Comparison of ENCODE assay signal across 16 cellular contexts in genomic region chr11:2921742-2922493, GRCh38. TPM values are rescaled to one million over a fixed set of nuclear protein-coding genes. Genes with fewer than 3 reads are reported as not detected.
DNase-seq lines count a peak whose midpoint lies in the region; ATAC-seq, FAIRE-seq and TF ChIP-seq lines count a peak whose summit lies in the region.
"Had no signal": no experiment of that assay in that cellular context is flagged by ENCODE, and none has a peak within 500 bp of the region (broad histone marks: within the 10 kb centered on the region; RNA-seq: fewer than 3 reads in every experiment).

No MANE protein-coding gene starts in this region.

- no peak for TF ChIP-seq RAD21 in HepG2 (CRISPR knock-in tag; IDR thresholded peaks at IDR 0.05)

- CTCF ChIA-PET in HepG2 (lab: Yijun Ruan, JAX; ENCODE audit: low intra/inter-chr PET ratio, low total read pairs), result no interaction called here

- no peak for ATAC-seq in HepG2
- ATAC-seq in right lobe of liver, result no peak
- no peak for ATAC-seq in GM18498 (IDR thresholded peaks at IDR 0.05; ENCODE audit: unreplicated experiment)

- 0 out of 2 replicates have a peak, but pooled peaks cover 2% of the 10 kb centered on the region for H4K20me1 ChIP-seq in HepG2 (ENCODE audit: insufficient read depth, low read length)

- H3K36me3 ChIP-seq in HepG2 (replicated peaks in 1 of 2; ENCODE audit: control insufficient read depth in 1 of 2, insufficient read depth in 2 of 2, low read length in 2 of 2), result no peaks in the 10 kb centered on the region
- no peaks in the 10 kb centered on the region for H3K36me3 ChIP-seq in right lobe of liver
- no peaks in the 10 kb centered on the region for H3K36me3 ChIP-seq in H7 (replicated peaks; ENCODE audit: control insufficient read depth, insufficient read depth, low read length)
- no peaks in the 10 kb centered on the region for H3K36me3 ChIP-seq in neuronal stem cell (replicated peaks in 1 of 2; ENCODE audit: control insufficient read depth in 2 of 2, insufficient read depth in 2 of 2, low read length in 2 of 2)
- H3K36me3 ChIP-seq: HAP-1 had no signal

- no peak overlapping the region for H3K27ac ChIP-seq in HepG2 (ENCODE audit: extremely low read length, insufficient read depth, low read length)
- H3K27ac ChIP-seq in right lobe of liver, result no peak overlapping the region
- H3K27ac ChIP-seq in neuronal stem cell (replicated peaks; ENCODE audit: low read length), result no peak overlapping the region
- H3K27ac ChIP-seq: C4-2B had no signal

- H2BK12ac ChIP-seq in neuronal stem cell (ENCODE audit: low read length), result peak overlapping the region; percentile 46

- TF ChIP-seq CTCF in HepG2 (CRISPR knock-in tag; IDR thresholded peaks at IDR 0.05), result no peak
- no peak for TF ChIP-seq CTCF in right lobe of liver (IDR thresholded peaks at IDR 0.05)

- H3K4me2 ChIP-seq in HepG2 (ENCODE audit: low read depth, low read length) (no peak overlapping the region), neuronal stem cell (ENCODE audit: insufficient read depth, low read length, poor library complexity, severe bottlenecking) (no peak overlapping the region)

- FAIRE-seq in HepG2 (lab: Jason Lieb, UNC), result no peak
- FAIRE-seq: D721Med, G401.6, GM12892 had no signal

- no peak overlapping the region for H2AFZ ChIP-seq in HepG2 (ENCODE audit: low read length)
- H2AFZ ChIP-seq in neuronal stem cell (ENCODE audit: low read length), result no peak overlapping the region

- no peaks in the 10 kb centered on the region for H3K79me2 ChIP-seq in HepG2 (ENCODE audit: insufficient read depth, low read length)

- in situ Hi-C loops in HepG2 (cut with HindIII; ENCODE audit: extremely low pct_ligation_motif_present, low pct_unique_long_range_greater_than_20kb), result no loop called here

- peak overlapping the region; percentile 83 for H2AK5ac ChIP-seq in neuronal stem cell (ENCODE audit: low read depth, low read length)

- TF ChIP-seq POLR2A in HepG2 (IDR thresholded peaks at IDR 0.05; ENCODE audit: insufficient read depth in 1 of 2, low read depth in 2 of 2, low read length in 2 of 2), result no peak
- no peak for TF ChIP-seq POLR2A in right lobe of liver (IDR thresholded peaks at IDR 0.05)

- H3K9ac ChIP-seq in HepG2 (ENCODE audit: insufficient read depth, low read depth, low read length) (no peak overlapping the region), neuronal stem cell (ENCODE audit: low read depth, low read length, poor library complexity) (no peak overlapping the region)

- POLR2A ChIA-PET in HepG2 (lab: Yijun Ruan, JAX), result no interaction called here

- peak overlapping the region; percentile 85 for H3K23ac ChIP-seq in neuronal stem cell (ENCODE audit: low read depth, low read length, poor library complexity)

- 89% methylated on average over 18 of the region's 29 CpGs for WGBS in HepG2 (ENCODE audit: low lambda C conversion rate)
- 79% methylated on average over 7 of the region's 29 CpGs for WGBS in right lobe of liver (ENCODE audit: insufficient coverage, low coverage, low lambda C conversion rate, missing lambda C conversion rate)
- WGBS in neuronal stem cell (ENCODE audit: extremely low coverage in 2 of 2, insufficient read length in 2 of 2, insufficient replicate concordance in 1 of 2), 2 donors, result no CpG with 5 or more reads among the region's 29 CpGs

- no peak overlapping the region for H2BK5ac ChIP-seq in neuronal stem cell (ENCODE audit: low read length)

- H3K27me3 ChIP-seq in HepG2 (ENCODE audit: control insufficient read depth in 1 of 2, insufficient read depth in 2 of 2, low read length in 2 of 2) (peaks cover 0 to 4% of the 10 kb centered on the region in 2 experiments; a peak in 2 of 5 replicates), right lobe of liver (no peaks in the 10 kb centered on the region), H7 (ENCODE audit: control insufficient read depth, insufficient read depth, low read length) (no peaks in the 10 kb centered on the region), neuronal stem cell (ENCODE audit: control insufficient read depth in 3 of 3, insufficient read depth in 3 of 3, low read depth in 1 of 3, low read length in 3 of 3) (peaks cover 0 to 6% (median 4%) of the 10 kb centered on the region in 3 experiments)

- H3K4me1 ChIP-seq in HepG2 (ENCODE audit: insufficient read depth, low read length), result peaks cover 10% of the 10 kb centered on the region
- no peaks in the 10 kb centered on the region for H3K4me1 ChIP-seq in right lobe of liver
- peaks cover 0 to 2% of the 10 kb centered on the region in 2 donors for H3K4me1 ChIP-seq in neuronal stem cell (ENCODE audit: control insufficient read depth in 2 of 2, insufficient read depth in 1 of 2, low read depth in 1 of 2, low read length in 2 of 2)
- H3K4me1 ChIP-seq: Caco-2, HAP-1 had no signal

- no peaks in the 10 kb centered on the region for H3K79me1 ChIP-seq in neuronal stem cell (ENCODE audit: low read depth, low read length)

- intact Hi-C loops in HepG2 (cut with micrococcal nuclease; ENCODE audit: unreplicated experiment), result no loop called here
- intact Hi-C loops in right lobe of liver (cut with DNase I), result no loop called here

- TF ChIP-seq EP300 in HepG2 (IDR thresholded peaks at IDR 0.05; ENCODE audit: low read depth in 2 of 2, low read length in 2 of 2) (no peak), HepG2 (CRISPR knock-in tag; IDR thresholded peaks at IDR 0.05; ENCODE audit: borderline replicate concordance) (no peak)

- H3K9me3 ChIP-seq in HepG2 (ENCODE audit: low read length) (no peaks in the 10 kb centered on the region), right lobe of liver (no peaks in the 10 kb centered on the region), neuronal stem cell (replicated peaks in 1 of 2; ENCODE audit: control insufficient read depth in 2 of 2, insufficient read depth in 1 of 2, low read depth in 1 of 2, low read length in 2 of 2) (peaks cover 0 to 2% of the 10 kb centered on the region in 2 donors)
- H3K9me3 ChIP-seq: Caco-2, HAP-1 had no signal

- peak overlapping the region; percentile 38 for H3K18ac ChIP-seq in neuronal stem cell (ENCODE audit: low read length)

- DNase-seq in HepG2 (ENCODE audit: low spot score) (no peak), right lobe of liver (no peak), H7 (peak; percentile 75), neuronal stem cell (ENCODE audit: low spot score) (no peak), NCI-H524 (lab: John Stamatoyannopoulos, UW) (no peak), UCSD-AML1 (lab: John Stamatoyannopoulos, UW; ENCODE audit: unreplicated experiment) (no peak)
- DNase-seq: Caco-2; CD4-positive, alpha-beta T cell; GOT3 had no signal

- H2BK15ac ChIP-seq in neuronal stem cell (ENCODE audit: low read length), result no peak overlapping the region

- peak overlapping the region; percentile 82 for H4K8ac ChIP-seq in neuronal stem cell (ENCODE audit: low read depth, low read length)

- H4K91ac ChIP-seq in neuronal stem cell (ENCODE audit: low read depth, low read length, poor library complexity), result no peak overlapping the region

- BruUV-seq in HepG2 (replicated peaks; lab: Mats Ljungman, UMichigan), result no TSS peak

- no peak overlapping the region for H2BK120ac ChIP-seq in neuronal stem cell (ENCODE audit: low read depth, low read length)

- H3K4me3 ChIP-seq in HepG2 (replicated peaks in 1 of 3; ENCODE audit: insufficient read depth in 1 of 3, low read depth in 2 of 3, low read length in 3 of 3) (no peak overlapping the region), right lobe of liver (no peak overlapping the region), H7 (ENCODE audit: insufficient read depth, low read depth, low read length) (no peak overlapping the region), neuronal stem cell (ENCODE audit: low read length in 2 of 2) (no peak overlapping the region)
- H3K4me3 ChIP-seq: HAP-1 had no signal

- H3K14ac ChIP-seq in neuronal stem cell (ENCODE audit: low read length), result peak overlapping the region; percentile 84

- H3K4ac ChIP-seq in neuronal stem cell (ENCODE audit: low read length), result no peak overlapping the region

RNA-seq across cellular contexts. Expression of gene PHLDA2, which starts 7.3 kb away (rescaled TPM):
- total RNA-seq in HepG2 (2016; rRNA removed; fragmentation: Illumina TruSeq; extraction: Trizol) (0.36 and 0.55 TPM in 2 replicates), right lobe of liver (10 to 100 TPM in 2 of 6 experiments, 1 to 10 TPM in 1, under 1 TPM in 2, not detected in 1; 0.51 to 12.7 (median 5.9) TPM)
- total RNA-seq in HepG2 (2016; cell fraction: cytosol; rRNA removed; fragmentation: Illumina TruSeq; extraction: Trizol; ENCODE audit: low read depth), result 0.40 TPM in 1 of 2 replicates, not detected in the other
- total RNA-seq in HepG2 (2016; cell fraction: insoluble cytoplasmic fraction; rRNA removed; fragmentation: Illumina TruSeq; extraction: Trizol), result 0.27 and 0.56 TPM in 2 replicates
- total RNA-seq in HepG2 (2016; cell fraction: membrane; rRNA removed; fragmentation: Illumina TruSeq; extraction: Trizol), result 0.31 and 0.65 TPM in 2 replicates
- total RNA-seq in HepG2 (2016; cell fraction: nucleus; rRNA removed; fragmentation: Illumina TruSeq; extraction: Trizol), result not detected in 2 replicates
- 0.78 and 1.5 TPM in 2 replicates for polyA plus RNA-seq in HepG2 (2011; rRNA removed)
- 2.2 and 3.8 TPM in 2 replicates for polyA plus RNA-seq in HepG2 (2011; cell fraction: cytosol; rRNA removed)
- 3.7 and 3.9 TPM in 2 replicates for polyA plus RNA-seq in HepG2 (2011; cell fraction: nucleus; rRNA removed)
- 1.5 and 2.9 TPM in 2 replicates for polyA plus RNA-seq in HepG2 (2012)
- 1.1 and 1.5 TPM in 2 replicates for polyA plus RNA-seq in HepG2 (2016; cell fraction: cytosol; fragmentation: Illumina TruSeq; extraction: Trizol; ENCODE audit: low read depth)
- 2.2 and 2.4 TPM in 2 replicates for polyA plus RNA-seq in HepG2 (2016; cell fraction: insoluble cytoplasmic fraction; fragmentation: Illumina TruSeq; extraction: Trizol; ENCODE audit: low read depth)
- 1.2 and 1.5 TPM in 2 replicates for polyA plus RNA-seq in HepG2 (2016; cell fraction: membrane; fragmentation: Illumina TruSeq; extraction: Trizol; ENCODE audit: low read depth)
- polyA plus RNA-seq in HepG2 (2016; cell fraction: nucleus; fragmentation: Illumina TruSeq; extraction: Trizol; ENCODE audit: insufficient read depth, low read depth), result 2.0 and 2.5 TPM in 2 replicates
- polyA minus RNA-seq in HepG2 (2011; rRNA and poly(A)+ RNA removed; ENCODE audit: low replicate concordance), result 1.2 and 12.9 TPM in 2 replicates
- polyA minus RNA-seq in HepG2 (2011; cell fraction: cytosol; rRNA and poly(A)+ RNA removed), result 0.88 and 1.4 TPM in 2 replicates
- polyA minus RNA-seq in HepG2 (2011; cell fraction: nucleus; rRNA and poly(A)+ RNA removed), result 0.64 and 0.87 TPM in 2 replicates
- 5.1 and 13.1 TPM in 2 replicates for total RNA-seq in H7 (2014; rRNA removed; shearing (Covaris generic))
- 6.3 TPM for polyA plus RNA-seq in neuronal stem cell (2013, experiment 1 of 2)
- 6.8 TPM for polyA plus RNA-seq in neuronal stem cell (2013, experiment 2 of 2)
- total RNA-seq: B cell had no signal

RNA-seq across cellular contexts. Expression of gene CDKN1C, which starts 36.3 kb away (rescaled TPM):
- total RNA-seq in HepG2 (2016; rRNA removed; fragmentation: Illumina TruSeq; extraction: Trizol) (not detected in 2 replicates), right lobe of liver (1 to 10 TPM; 2.2 to 8.0 (median 3.6) TPM)
- total RNA-seq in HepG2 (2016; cell fraction: cytosol; rRNA removed; fragmentation: Illumina TruSeq; extraction: Trizol; ENCODE audit: low read depth), result not detected in 2 replicates
- total RNA-seq in HepG2 (2016; cell fraction: insoluble cytoplasmic fraction; rRNA removed; fragmentation: Illumina TruSeq; extraction: Trizol), result not detected in 2 replicates
- total RNA-seq in HepG2 (2016; cell fraction: membrane; rRNA removed; fragmentation: Illumina TruSeq; extraction: Trizol), result not detected in 2 replicates
- total RNA-seq in HepG2 (2016; cell fraction: nucleus; rRNA removed; fragmentation: Illumina TruSeq; extraction: Trizol), result not detected in 2 replicates
- polyA plus RNA-seq in HepG2 (2011; rRNA removed), result not detected in 2 replicates
- polyA plus RNA-seq in HepG2 (2011; cell fraction: cytosol; rRNA removed), result not detected in 2 replicates
- polyA plus RNA-seq in HepG2 (2011; cell fraction: nucleus; rRNA removed), result 0.10 and 0.23 TPM in 2 replicates
- polyA plus RNA-seq in HepG2 (2012), result not detected in 2 replicates
- not detected in 2 replicates for polyA plus RNA-seq in HepG2 (2016; cell fraction: cytosol; fragmentation: Illumina TruSeq; extraction: Trizol; ENCODE audit: low read depth)
- not detected in 2 replicates for polyA plus RNA-seq in HepG2 (2016; cell fraction: insoluble cytoplasmic fraction; fragmentation: Illumina TruSeq; extraction: Trizol; ENCODE audit: low read depth)
- not detected in 2 replicates for polyA plus RNA-seq in HepG2 (2016; cell fraction: membrane; fragmentation: Illumina TruSeq; extraction: Trizol; ENCODE audit: low read depth)
- polyA plus RNA-seq in HepG2 (2016; cell fraction: nucleus; fragmentation: Illumina TruSeq; extraction: Trizol; ENCODE audit: insufficient read depth, low read depth), result not detected in 2 replicates
- 17.4 TPM in 1 of 2 replicates, not detected in the other for polyA minus RNA-seq in HepG2 (2011; rRNA and poly(A)+ RNA removed; ENCODE audit: low replicate concordance)
- 0.30 and 0.70 TPM in 2 replicates for polyA minus RNA-seq in HepG2 (2011; cell fraction: cytosol; rRNA and poly(A)+ RNA removed)
- 0.52 TPM in 1 of 2 replicates, not detected in the other for polyA minus RNA-seq in HepG2 (2011; cell fraction: nucleus; rRNA and poly(A)+ RNA removed)
- 58.4 and 60.9 TPM in 2 replicates for total RNA-seq in H7 (2014; rRNA removed; shearing (Covaris generic))
- polyA plus RNA-seq in neuronal stem cell (2013, experiment 1 of 2), result 45.4 TPM
- 48.3 TPM for polyA plus RNA-seq in neuronal stem cell (2013, experiment 2 of 2)
